1 cellular context compared by ENCODE assay signal in the genomic region with DNA sequence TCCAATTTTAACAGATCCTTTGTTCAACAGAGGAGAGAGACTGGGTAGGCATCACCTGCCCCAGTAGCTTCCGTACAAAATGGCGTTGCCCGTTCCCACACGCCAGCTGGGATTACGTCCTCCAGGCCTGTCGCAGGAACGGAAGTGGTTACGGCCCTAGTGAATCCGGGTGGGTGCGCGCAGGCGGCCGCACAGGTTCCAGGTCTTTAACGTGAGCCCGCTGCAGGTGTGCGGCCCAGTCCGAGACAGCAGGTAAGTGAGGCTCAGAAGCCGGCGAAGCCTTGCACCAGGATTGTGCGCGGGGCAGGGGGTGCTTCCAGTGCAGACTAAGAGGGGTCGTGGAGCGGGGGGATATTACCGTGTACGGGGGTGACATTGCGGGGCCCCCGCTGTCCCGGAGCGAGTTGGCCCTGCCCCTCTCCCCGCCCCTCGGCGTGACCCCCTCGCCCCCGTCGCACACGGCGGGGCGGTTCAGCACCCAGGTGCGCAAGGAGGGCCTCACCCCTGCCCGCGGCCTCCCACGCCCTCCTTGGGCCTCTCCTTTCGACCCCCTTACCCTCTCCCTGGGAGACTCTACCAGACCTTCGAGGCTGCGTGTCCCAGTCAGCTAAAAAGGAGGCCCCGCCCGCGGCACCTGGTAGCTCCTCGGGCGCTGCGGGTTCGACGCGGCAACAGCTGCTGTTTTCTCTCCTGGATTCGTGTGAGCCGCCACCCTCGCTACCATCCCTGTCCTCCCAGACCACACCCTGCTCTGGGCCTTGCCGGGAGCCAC.
TF ChIP-seq lines count a peak whose summit lies in the region.

A gene with protein sequence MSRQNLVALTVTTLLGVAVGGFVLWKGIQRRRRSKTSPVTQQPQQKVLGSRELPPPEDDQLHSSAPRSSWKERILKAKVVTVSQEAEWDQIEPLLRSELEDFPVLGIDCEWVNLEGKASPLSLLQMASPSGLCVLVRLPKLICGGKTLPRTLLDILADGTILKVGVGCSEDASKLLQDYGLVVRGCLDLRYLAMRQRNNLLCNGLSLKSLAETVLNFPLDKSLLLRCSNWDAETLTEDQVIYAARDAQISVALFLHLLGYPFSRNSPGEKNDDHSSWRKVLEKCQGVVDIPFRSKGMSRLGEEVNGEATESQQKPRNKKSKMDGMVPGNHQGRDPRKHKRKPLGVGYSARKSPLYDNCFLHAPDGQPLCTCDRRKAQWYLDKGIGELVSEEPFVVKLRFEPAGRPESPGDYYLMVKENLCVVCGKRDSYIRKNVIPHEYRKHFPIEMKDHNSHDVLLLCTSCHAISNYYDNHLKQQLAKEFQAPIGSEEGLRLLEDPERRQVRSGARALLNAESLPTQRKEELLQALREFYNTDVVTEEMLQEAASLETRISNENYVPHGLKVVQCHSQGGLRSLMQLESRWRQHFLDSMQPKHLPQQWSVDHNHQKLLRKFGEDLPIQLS (plus strand): TSS at position 159 of the 772 bp plus-strand sequence. CDS start 17,973 bp downstream, outside the sequence.

TF ChIP-seq in HEK293, 187 proteins besides CTCF, POLR2A, EP300 and RAD21 (continued from another document and continues in another):
- TF ChIP-seq, protein P1, sequence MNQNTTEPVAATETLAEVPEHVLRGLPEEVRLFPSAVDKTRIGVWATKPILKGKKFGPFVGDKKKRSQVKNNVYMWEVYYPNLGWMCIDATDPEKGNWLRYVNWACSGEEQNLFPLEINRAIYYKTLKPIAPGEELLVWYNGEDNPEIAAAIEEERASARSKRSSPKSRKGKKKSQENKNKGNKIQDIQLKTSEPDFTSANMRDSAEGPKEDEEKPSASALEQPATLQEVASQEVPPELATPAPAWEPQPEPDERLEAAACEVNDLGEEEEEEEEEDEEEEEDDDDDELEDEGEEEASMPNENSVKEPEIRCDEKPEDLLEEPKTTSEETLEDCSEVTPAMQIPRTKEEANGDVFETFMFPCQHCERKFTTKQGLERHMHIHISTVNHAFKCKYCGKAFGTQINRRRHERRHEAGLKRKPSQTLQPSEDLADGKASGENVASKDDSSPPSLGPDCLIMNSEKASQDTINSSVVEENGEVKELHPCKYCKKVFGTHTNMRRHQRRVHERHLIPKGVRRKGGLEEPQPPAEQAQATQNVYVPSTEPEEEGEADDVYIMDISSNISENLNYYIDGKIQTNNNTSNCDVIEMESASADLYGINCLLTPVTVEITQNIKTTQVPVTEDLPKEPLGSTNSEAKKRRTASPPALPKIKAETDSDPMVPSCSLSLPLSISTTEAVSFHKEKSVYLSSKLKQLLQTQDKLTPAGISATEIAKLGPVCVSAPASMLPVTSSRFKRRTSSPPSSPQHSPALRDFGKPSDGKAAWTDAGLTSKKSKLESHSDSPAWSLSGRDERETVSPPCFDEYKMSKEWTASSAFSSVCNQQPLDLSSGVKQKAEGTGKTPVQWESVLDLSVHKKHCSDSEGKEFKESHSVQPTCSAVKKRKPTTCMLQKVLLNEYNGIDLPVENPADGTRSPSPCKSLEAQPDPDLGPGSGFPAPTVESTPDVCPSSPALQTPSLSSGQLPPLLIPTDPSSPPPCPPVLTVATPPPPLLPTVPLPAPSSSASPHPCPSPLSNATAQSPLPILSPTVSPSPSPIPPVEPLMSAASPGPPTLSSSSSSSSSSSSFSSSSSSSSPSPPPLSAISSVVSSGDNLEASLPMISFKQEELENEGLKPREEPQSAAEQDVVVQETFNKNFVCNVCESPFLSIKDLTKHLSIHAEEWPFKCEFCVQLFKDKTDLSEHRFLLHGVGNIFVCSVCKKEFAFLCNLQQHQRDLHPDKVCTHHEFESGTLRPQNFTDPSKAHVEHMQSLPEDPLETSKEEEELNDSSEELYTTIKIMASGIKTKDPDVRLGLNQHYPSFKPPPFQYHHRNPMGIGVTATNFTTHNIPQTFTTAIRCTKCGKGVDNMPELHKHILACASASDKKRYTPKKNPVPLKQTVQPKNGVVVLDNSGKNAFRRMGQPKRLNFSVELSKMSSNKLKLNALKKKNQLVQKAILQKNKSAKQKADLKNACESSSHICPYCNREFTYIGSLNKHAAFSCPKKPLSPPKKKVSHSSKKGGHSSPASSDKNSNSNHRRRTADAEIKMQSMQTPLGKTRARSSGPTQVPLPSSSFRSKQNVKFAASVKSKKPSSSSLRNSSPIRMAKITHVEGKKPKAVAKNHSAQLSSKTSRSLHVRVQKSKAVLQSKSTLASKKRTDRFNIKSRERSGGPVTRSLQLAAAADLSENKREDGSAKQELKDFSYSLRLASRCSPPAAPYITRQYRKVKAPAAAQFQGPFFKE (tag by site-specific recombination; IDR thresholded peaks at IDR 0.05; ENCODE audit: borderline replicate concordance), result no peak
- TF ChIP-seq, protein P2, sequence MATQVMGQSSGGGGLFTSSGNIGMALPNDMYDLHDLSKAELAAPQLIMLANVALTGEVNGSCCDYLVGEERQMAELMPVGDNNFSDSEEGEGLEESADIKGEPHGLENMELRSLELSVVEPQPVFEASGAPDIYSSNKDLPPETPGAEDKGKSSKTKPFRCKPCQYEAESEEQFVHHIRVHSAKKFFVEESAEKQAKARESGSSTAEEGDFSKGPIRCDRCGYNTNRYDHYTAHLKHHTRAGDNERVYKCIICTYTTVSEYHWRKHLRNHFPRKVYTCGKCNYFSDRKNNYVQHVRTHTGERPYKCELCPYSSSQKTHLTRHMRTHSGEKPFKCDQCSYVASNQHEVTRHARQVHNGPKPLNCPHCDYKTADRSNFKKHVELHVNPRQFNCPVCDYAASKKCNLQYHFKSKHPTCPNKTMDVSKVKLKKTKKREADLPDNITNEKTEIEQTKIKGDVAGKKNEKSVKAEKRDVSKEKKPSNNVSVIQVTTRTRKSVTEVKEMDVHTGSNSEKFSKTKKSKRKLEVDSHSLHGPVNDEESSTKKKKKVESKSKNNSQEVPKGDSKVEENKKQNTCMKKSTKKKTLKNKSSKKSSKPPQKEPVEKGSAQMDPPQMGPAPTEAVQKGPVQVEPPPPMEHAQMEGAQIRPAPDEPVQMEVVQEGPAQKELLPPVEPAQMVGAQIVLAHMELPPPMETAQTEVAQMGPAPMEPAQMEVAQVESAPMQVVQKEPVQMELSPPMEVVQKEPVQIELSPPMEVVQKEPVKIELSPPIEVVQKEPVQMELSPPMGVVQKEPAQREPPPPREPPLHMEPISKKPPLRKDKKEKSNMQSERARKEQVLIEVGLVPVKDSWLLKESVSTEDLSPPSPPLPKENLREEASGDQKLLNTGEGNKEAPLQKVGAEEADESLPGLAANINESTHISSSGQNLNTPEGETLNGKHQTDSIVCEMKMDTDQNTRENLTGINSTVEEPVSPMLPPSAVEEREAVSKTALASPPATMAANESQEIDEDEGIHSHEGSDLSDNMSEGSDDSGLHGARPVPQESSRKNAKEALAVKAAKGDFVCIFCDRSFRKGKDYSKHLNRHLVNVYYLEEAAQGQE (tag by site-specific recombination; IDR thresholded peaks at IDR 0.05), result peak; percentile 65
- TF ChIP-seq MEIS1 (CRISPR knock-in tag; IDR thresholded peaks at IDR 0.05; ENCODE audit: borderline replicate concordance) (no peak), ZNF76 (tag by site-specific recombination; IDR thresholded peaks at IDR 0.05; ENCODE audit: borderline replicate concordance, low read depth) (peak; percentile 83), GLIS2 (tag by site-specific recombination; IDR thresholded peaks at IDR 0.05) (peak; percentile 90), ZNF629 (tag by site-specific recombination; IDR thresholded peaks at IDR 0.05) (peak; percentile 80), BCL11A (tag by site-specific recombination; IDR thresholded peaks at IDR 0.05; ENCODE audit: low read depth) (peak; percentile 21; the same call in 1 of the 2 replicates), IKZF3 (tag by site-specific recombination; IDR thresholded peaks at IDR 0.05) (no peak), KLF10 (tag by site-specific recombination; IDR thresholded peaks at IDR 0.05) (peak; percentile 49; the same call in 1 of the 2 replicates), ZNF549 (tag by site-specific recombination; IDR thresholded peaks at IDR 0.05) (no peak), ZNF202 (tag by site-specific recombination; IDR thresholded peaks at IDR 0.05; ENCODE audit: borderline replicate concordance) (no peak), ZNF157 (tag by site-specific recombination; IDR thresholded peaks at IDR 0.05) (no peak), ZNF214 (tag by site-specific recombination; IDR thresholded peaks at IDR 0.05; ENCODE audit: borderline replicate concordance) (no peak), ZNF473 (tag by site-specific recombination; IDR thresholded peaks at IDR 0.05) (no peak), OSR2 (tag by site-specific recombination; IDR thresholded peaks at IDR 0.05) (peak; percentile 33; the same call in 1 of the 2 replicates), ZNF292 (tag by site-specific recombination; IDR thresholded peaks at IDR 0.05; ENCODE audit: borderline replicate concordance, low read depth) (no peak), ZNF138 (tag by site-specific recombination; IDR thresholded peaks at IDR 0.05; ENCODE audit: borderline replicate concordance) (no peak), ZNF24 (tag by site-specific recombination; IDR thresholded peaks at IDR 0.05) (peak; percentile 69; the same call in 1 of the 2 replicates), GFI1B (tag by site-specific recombination; IDR thresholded peaks at IDR 0.05) (no peak), ZBTB48 (tag by site-specific recombination; IDR thresholded peaks at IDR 0.05) (peak; percentile 64; the same call in 1 of the 2 replicates), ZNF404 (tag by site-specific recombination; IDR thresholded peaks at IDR 0.05) (no peak), ZNF501 (tag by site-specific recombination; IDR thresholded peaks at IDR 0.05) (peak; percentile 83), ZNF169 (tag by site-specific recombination; IDR thresholded peaks at IDR 0.05) (no peak), ZFP3 (tag by site-specific recombination; IDR thresholded peaks at IDR 0.05; ENCODE audit: low read depth) (no peak), RBAK (tag by site-specific recombination; IDR thresholded peaks at IDR 0.05) (no peak), ZNF544 (tag by site-specific recombination; IDR thresholded peaks at IDR 0.05) (no peak)
- TF ChIP-seq, protein P3, sequence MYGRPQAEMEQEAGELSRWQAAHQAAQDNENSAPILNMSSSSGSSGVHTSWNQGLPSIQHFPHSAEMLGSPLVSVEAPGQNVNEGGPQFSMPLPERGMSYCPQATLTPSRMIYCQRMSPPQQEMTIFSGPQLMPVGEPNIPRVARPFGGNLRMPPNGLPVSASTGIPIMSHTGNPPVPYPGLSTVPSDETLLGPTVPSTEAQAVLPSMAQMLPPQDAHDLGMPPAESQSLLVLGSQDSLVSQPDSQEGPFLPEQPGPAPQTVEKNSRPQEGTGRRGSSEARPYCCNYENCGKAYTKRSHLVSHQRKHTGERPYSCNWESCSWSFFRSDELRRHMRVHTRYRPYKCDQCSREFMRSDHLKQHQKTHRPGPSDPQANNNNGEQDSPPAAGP (tag by site-specific recombination; IDR thresholded peaks at IDR 0.05), result peak; percentile 72
- TF ChIP-seq, protein P4, sequence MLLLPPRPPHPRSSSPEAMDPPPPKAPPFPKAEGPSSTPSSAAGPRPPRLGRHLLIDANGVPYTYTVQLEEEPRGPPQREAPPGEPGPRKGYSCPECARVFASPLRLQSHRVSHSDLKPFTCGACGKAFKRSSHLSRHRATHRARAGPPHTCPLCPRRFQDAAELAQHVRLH (tag by site-specific recombination; IDR thresholded peaks at IDR 0.05), result peak; percentile 60; the same call in 1 of the 2 replicates
- TF ChIP-seq, protein P5, sequence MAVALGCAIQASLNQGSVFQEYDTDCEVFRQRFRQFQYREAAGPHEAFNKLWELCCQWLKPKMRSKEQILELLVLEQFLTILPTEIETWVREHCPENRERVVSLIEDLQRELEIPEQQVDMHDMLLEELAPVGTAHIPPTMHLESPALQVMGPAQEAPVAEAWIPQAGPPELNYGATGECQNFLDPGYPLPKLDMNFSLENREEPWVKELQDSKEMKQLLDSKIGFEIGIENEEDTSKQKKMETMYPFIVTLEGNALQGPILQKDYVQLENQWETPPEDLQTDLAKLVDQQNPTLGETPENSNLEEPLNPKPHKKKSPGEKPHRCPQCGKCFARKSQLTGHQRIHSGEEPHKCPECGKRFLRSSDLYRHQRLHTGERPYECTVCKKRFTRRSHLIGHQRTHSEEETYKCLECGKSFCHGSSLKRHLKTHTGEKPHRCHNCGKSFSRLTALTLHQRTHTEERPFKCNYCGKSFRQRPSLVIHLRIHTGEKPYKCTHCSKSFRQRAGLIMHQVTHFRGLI (tag by site-specific recombination; IDR thresholded peaks at IDR 0.05), result 0 out of 2 replicates have a peak, but pooled peaks have one; percentile 29
- TF ChIP-seq, protein P6, sequence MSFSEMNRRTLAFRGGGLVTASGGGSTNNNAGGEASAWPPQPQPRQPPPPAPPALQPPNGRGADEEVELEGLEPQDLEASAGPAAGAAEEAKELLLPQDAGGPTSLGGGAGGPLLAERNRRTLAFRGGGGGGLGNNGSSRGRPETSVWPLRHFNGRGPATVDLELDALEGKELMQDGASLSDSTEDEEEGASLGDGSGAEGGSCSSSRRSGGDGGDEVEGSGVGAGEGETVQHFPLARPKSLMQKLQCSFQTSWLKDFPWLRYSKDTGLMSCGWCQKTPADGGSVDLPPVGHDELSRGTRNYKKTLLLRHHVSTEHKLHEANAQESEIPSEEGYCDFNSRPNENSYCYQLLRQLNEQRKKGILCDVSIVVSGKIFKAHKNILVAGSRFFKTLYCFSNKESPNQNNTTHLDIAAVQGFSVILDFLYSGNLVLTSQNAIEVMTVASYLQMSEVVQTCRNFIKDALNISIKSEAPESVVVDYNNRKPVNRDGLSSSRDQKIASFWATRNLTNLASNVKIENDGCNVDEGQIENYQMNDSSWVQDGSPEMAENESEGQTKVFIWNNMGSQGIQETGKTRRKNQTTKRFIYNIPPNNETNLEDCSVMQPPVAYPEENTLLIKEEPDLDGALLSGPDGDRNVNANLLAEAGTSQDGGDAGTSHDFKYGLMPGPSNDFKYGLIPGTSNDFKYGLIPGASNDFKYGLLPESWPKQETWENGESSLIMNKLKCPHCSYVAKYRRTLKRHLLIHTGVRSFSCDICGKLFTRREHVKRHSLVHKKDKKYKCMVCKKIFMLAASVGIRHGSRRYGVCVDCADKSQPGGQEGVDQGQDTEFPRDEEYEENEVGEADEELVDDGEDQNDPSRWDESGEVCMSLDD (tag by site-specific recombination; IDR thresholded peaks at IDR 0.05), result peak; percentile 94
- TF ChIP-seq, protein P7, sequence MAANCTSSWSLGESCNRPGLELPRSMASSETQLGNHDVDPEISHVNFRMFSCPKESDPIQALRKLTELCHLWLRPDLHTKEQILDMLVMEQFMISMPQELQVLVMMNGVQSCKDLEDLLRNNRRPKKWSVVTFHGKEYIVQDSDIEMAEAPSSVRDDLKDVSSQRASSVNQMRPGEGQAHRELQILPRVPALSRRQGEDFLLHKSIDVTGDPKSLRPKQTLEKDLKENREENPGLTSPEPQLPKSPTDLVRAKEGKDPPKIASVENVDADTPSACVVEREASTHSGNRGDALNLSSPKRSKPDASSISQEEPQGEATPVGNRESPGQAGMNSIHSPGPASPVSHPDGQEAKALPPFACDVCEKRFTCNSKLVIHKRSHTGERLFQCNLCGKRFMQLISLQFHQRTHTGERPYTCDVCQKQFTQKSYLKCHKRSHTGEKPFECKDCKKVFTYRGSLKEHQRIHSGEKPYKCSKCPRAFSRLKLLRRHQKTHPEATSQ (tag by site-specific recombination; IDR thresholded peaks at IDR 0.05), result 0 out of 2 replicates have a peak, but pooled peaks have one; percentile 42
- TF ChIP-seq, protein P8, sequence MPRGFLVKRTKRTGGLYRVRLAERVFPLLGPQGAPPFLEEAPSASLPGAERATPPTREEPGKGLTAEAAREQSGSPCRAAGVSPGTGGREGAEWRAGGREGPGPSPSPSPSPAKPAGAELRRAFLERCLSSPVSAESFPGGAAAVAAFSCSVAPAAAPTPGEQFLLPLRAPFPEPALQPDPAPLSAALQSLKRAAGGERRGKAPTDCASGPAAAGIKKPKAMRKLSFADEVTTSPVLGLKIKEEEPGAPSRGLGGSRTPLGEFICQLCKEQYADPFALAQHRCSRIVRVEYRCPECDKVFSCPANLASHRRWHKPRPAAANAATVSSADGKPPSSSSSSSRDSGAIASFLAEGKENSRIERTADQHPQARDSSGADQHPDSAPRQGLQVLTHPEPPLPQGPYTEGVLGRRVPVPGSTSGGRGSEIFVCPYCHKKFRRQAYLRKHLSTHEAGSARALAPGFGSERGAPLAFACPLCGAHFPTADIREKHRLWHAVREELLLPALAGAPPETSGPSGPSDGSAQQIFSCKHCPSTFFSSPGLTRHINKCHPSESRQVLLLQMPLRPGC (tag by site-specific recombination; IDR thresholded peaks at IDR 0.05), result no peak
